In genomic region chr6:19851273-19852089, GRCh38 we compare ENCODE assay signal across 1 cellular context.
TF ChIP-seq lines count a peak whose summit lies in the region.

No MANE protein-coding gene starts in this region.

TF ChIP-seq in endothelial cell of umbilical vein, 7 proteins besides CTCF, POLR2A, EP300 and RAD21 (continued from another document):
- TF ChIP-seq EZH2 (IDR thresholded peaks at IDR 0.05; ENCODE audit: borderline replicate concordance, low read depth, low read length, severe bottlenecking), result no peak
